Comparison of ENCODE assay signal across 8 cellular contexts in the genomic region with DNA sequence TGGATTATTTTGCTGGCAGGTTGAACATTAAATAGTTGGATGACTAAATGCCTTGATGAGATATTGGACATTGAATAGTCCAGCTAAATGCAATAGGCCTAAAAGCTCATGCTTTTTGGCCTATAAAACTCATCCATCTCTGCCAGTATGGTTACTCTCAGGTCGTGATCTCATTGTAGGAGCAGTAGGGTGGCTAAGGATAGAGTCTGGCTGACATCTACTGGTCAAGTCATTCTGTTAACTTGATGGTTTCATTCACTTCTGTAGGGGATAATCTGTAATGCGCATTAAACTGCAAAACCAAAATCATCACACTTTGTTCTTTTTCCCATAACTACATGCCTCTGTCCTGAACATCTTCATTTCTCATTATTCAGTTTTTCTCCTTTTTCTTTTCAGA.
DNase-seq lines count a peak whose midpoint lies in the region; ATAC-seq, FAIRE-seq and TF ChIP-seq lines count a peak whose summit lies in the region.

No MANE protein-coding gene starts in this region.

- TF ChIP-seq EP300 in HepG2 (IDR thresholded peaks at IDR 0.05; ENCODE audit: low read depth in 2 of 2, low read length in 2 of 2), result no peak
- no peak for TF ChIP-seq EP300 in HepG2 (CRISPR knock-in tag; IDR thresholded peaks at IDR 0.05; ENCODE audit: borderline replicate concordance)

- TF ChIP-seq RAD21 in HepG2 (CRISPR knock-in tag; IDR thresholded peaks at IDR 0.05), result no peak

- WGBS in HepG2 (ENCODE audit: low lambda C conversion rate), result 26% methylated on average over 2 of the region's 2 CpGs
- 43% methylated on average over 2 of the region's 2 CpGs for WGBS in right lobe of liver (ENCODE audit: insufficient coverage, low coverage, low lambda C conversion rate, missing lambda C conversion rate)

- TF ChIP-seq CTCF in HepG2 (CRISPR knock-in tag; IDR thresholded peaks at IDR 0.05) (peak; percentile 69), right lobe of liver (IDR thresholded peaks at IDR 0.05) (no peak), omental fat pad (IDR thresholded peaks at IDR 0.05) (no peak)

- no peaks in the 10 kb centered on the region for H3K79me2 ChIP-seq in HepG2 (ENCODE audit: insufficient read depth, low read length)

- H3K36me3 ChIP-seq in HepG2 (replicated peaks in 1 of 2; ENCODE audit: control insufficient read depth in 1 of 2, insufficient read depth in 2 of 2, low read length in 2 of 2) (no peaks in the 10 kb centered on the region), right lobe of liver (no peaks in the 10 kb centered on the region)

- no peak overlapping the region for H3K27ac ChIP-seq in HepG2 (ENCODE audit: extremely low read length, insufficient read depth, low read length)
- H3K27ac ChIP-seq in right lobe of liver, result no peak overlapping the region

- no TSS peak for BruUV-seq in HepG2 (replicated peaks; lab: Mats Ljungman, UMichigan)

- no peak overlapping the region for H3K4me2 ChIP-seq in HepG2 (ENCODE audit: low read depth, low read length)

- TF ChIP-seq POLR2A in HepG2 (IDR thresholded peaks at IDR 0.05; ENCODE audit: insufficient read depth in 1 of 2, low read depth in 2 of 2, low read length in 2 of 2) (no peak), right lobe of liver (IDR thresholded peaks at IDR 0.05) (no peak)

- no peak overlapping the region for H3K9ac ChIP-seq in HepG2 (ENCODE audit: insufficient read depth, low read depth, low read length)

- no peak overlapping the region for H2AFZ ChIP-seq in HepG2 (ENCODE audit: low read length)

- peak; percentile 19 for DNase-seq in HepG2 (ENCODE audit: low spot score)
- no peak for DNase-seq in right lobe of liver
- peak; percentile 8 for DNase-seq in OCI-M2 (lab: John Stamatoyannopoulos, UW; ENCODE audit: unreplicated experiment)
- peak; percentile 39 for DNase-seq in fibroblast of the conjunctiva (ENCODE audit: low read depth)
- no peak for DNase-seq in stimulated activated CD4-positive, alpha-beta T cell treated with anti-CD3 and anti-CD28 coated beads, Interleukin-4, amount 100 ng/mL, for 4 hours
- no peak for DNase-seq in omental fat pad (ENCODE audit: low spot score)
- DNase-seq in HK-2 (ENCODE audit: unreplicated experiment), result no peak
- DNase-seq in GOT3 (lab: John Stamatoyannopoulos, UW), result no peak

- H3K4me1 ChIP-seq in HepG2 (ENCODE audit: insufficient read depth, low read length) (no peaks in the 10 kb centered on the region), right lobe of liver (no peaks in the 10 kb centered on the region)

- POLR2A ChIA-PET in HepG2 (lab: Yijun Ruan, JAX), result no interaction called here

- in situ Hi-C loops in HepG2 (cut with HindIII; ENCODE audit: extremely low pct_ligation_motif_present, low pct_unique_long_range_greater_than_20kb), result loop anchor here (25.0 kb wide), 1 partner anchor 447 kb away; a partner anchor contains a TSS

- peak; percentile 89 for ATAC-seq in HepG2
- ATAC-seq in right lobe of liver, result no peak
- ATAC-seq in omental fat pad (ENCODE audit: low FRiP score), result no peak

- no peaks in the 10 kb centered on the region for H4K20me1 ChIP-seq in HepG2 (ENCODE audit: insufficient read depth, low read length)

- CTCF ChIA-PET in HepG2 (lab: Yijun Ruan, JAX; ENCODE audit: low intra/inter-chr PET ratio, low total read pairs), result no interaction called here

- no peaks in the 10 kb centered on the region for H3K27me3 ChIP-seq in HepG2 (ENCODE audit: control insufficient read depth in 1 of 2, insufficient read depth in 2 of 2, low read length in 2 of 2)
- H3K27me3 ChIP-seq in right lobe of liver, result no peaks in the 10 kb centered on the region

- H3K9me3 ChIP-seq in HepG2 (ENCODE audit: low read length), result no peaks in the 10 kb centered on the region
- no peaks in the 10 kb centered on the region for H3K9me3 ChIP-seq in right lobe of liver

- peak; percentile 50 for FAIRE-seq in HepG2 (lab: Jason Lieb, UNC)

- H3K4me3 ChIP-seq in HepG2 (replicated peaks in 1 of 3; ENCODE audit: insufficient read depth in 1 of 3, low read depth in 2 of 3, low read length in 3 of 3) (no peak overlapping the region), right lobe of liver (no peak overlapping the region)

- intact Hi-C loops in HepG2 (cut with micrococcal nuclease; ENCODE audit: unreplicated experiment) (loop anchor here (1.0 to 10.0 kb wide), 4 partner anchors 118 to 544 kb away; a partner anchor contains a TSS), right lobe of liver (cut with DNase I) (no loop called here)

TF ChIP-seq in HepG2, 621 proteins besides CTCF, POLR2A, EP300 and RAD21:
- TF ChIP-seq, protein P1, sequence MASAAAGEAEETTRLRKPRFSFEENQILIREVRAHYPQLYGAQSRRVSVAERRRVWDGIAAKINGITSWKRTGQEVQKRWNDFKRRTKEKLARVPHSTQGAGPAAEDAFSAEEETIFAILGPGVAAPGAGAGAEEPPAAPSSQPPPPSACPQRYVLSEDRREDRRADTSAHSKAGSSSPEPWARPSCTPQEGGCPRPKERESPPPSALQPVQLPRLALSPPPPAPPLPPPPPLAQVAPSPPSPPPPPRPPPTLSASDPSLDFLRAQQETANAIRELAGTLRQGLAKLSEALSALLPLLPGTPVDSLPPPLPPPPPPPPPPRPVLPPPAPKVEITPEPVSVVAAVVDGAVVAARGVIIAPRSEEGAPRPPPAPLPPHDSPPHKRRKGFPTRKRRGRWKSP (CRISPR knock-in tag; IDR thresholded peaks at IDR 0.05), result no peak
- peak; percentile 50; the same call in 1 of the 2 replicates for TF ChIP-seq SMC3 (IDR thresholded peaks at IDR 0.05; ENCODE audit: low read length)
- TF ChIP-seq ZNF614 (CRISPR knock-in tag; IDR thresholded peaks at IDR 0.05; ENCODE audit: borderline replicate concordance), result peak; percentile 76; the same call in 1 of the 2 replicates
- peak; percentile 81 for TF ChIP-seq STAG1 (CRISPR knock-in tag; IDR thresholded peaks at IDR 0.05)

Comparison
In these comparisons a context has a peak if more than half of its experiments do, and no peak if none do; other contexts are left out.
1. DNase-seq: peak in HepG2 (single experiment), OCI-M2 (single experiment) and fibroblast of the conjunctiva (single experiment); none in right lobe of liver (0 of 3), stimulated activated CD4-positive, alpha-beta T cell treated with anti-CD3 and anti-CD28 coated beads, Interleukin-4, amount 100 ng/mL, for 4 hours (0 of 2), omental fat pad (single experiment), HK-2 (single experiment) and GOT3 (single experiment).